In the genomic region with DNA sequence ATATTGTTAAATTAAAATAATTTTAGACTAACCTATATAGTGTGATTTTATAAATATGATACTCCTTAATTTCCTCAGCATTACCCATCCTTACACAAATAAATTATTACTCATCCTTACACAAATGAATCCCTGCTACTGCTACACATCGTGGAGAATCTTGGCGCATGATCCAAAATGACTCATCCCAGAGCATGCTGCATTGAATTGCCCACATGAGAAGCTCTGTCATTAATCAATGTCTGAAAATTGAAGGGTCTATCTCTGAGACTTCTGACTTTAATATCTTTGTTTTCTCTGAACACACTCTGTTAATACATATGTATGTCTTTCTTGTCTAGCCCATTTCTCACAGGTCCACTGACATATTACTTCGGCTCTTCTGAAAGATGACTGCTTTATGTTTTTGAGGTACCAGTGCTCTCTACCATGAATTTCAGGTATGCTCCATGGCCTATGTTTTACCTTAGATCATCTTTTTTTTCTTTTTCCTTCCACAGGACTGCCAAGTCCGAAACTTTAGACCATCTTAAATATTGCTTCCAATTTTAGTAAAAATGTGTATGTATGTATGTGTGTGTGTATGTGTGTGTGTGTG, we compare ENCODE assay signal across 11 cellular contexts.
DNase-seq lines count a peak whose midpoint lies in the region; ATAC-seq and TF ChIP-seq lines count a peak whose summit lies in the region.
"Had no signal": no experiment of that assay in that cellular context is flagged by ENCODE, and none has a peak within 500 bp of the region (broad histone marks: within the 10 kb centered on the region; RNA-seq: fewer than 3 reads in every experiment).

No MANE protein-coding gene starts in this region.

- DNase-seq in AG09319 (ENCODE audit: extremely low read depth, low read depth) = peak; percentile 23
- peak; percentile 68 for DNase-seq in HS-5 (ENCODE audit: low read depth)
- DNase-seq in amniotic stem cell (lab: John Stamatoyannopoulos, UW) = peak; percentile 50
- DNase-seq in foreskin melanocyte = peak; percentile 60
- DNase-seq in NCI-H2227 treated with DMSO at 0.1 percent for 48 hours (lab: John Stamatoyannopoulos, UW) = no peak
- DNase-seq in central memory CD4-positive, alpha-beta T cell = no peak
- DNase-seq in NCI-H1930 (lab: John Stamatoyannopoulos, UW) = no peak
- DNase-seq: activated gamma-delta T cell; COR-L47; stimulated activated CD4-positive, alpha-beta T cell treated with anti-CD3 and anti-CD28 coated beads, Interleukin-4, amount 100 ng/mL, for 24 hours had no signal

- no peak for TF ChIP-seq CTCF in AG09319 (IDR thresholded peaks at IDR 0.05; ENCODE audit: low read depth, low read length)

- no peak for ATAC-seq in GM18498 (IDR thresholded peaks at IDR 0.05; ENCODE audit: unreplicated experiment)

Comparison
In these comparisons a context has a peak if more than half of its experiments do, and no peak if none do; other contexts are left out.
1. DNase-seq: peak in AG09319 (single experiment), HS-5 (single experiment), amniotic stem cell (single experiment) and foreskin melanocyte (single experiment); none in NCI-H2227 treated with DMSO at 0.1 percent for 48 hours (single experiment), central memory CD4-positive, alpha-beta T cell (single experiment) and NCI-H1930 (0 of 2).